ENCODE assay signal across 29 cellular contexts in genomic region chr13:112256716-112257497, GRCh38.
"Had no signal": no experiment of that assay in that cellular context is flagged by ENCODE, and none has a peak within 500 bp of the region (broad histone marks: within the 10 kb centered on the region; RNA-seq: fewer than 3 reads in every experiment).

No MANE protein-coding gene starts in this region.

- H3K4me3 Mint-ChIP-seq: activated B cell treated with CpG ODN at 0.5 μM for 24 hours; activated CD8-positive, alpha-beta T cell treated with anti-CD3 and anti-CD28 coated beads for 36 hours; activated naive CD4-positive, alpha-beta T cell treated with anti-CD3 and anti-CD28 coated beads, Interleukin-2, amount 50 U/mL, for 24 hours; activated naive CD8-positive, alpha-beta T cell treated with anti-CD3 and anti-CD28 coated beads, Interleukin-2, amount 10 ng/mL, durations not matched to agents 7 days and 5 days; activated T-cell treated with anti-CD3 and anti-CD28 coated beads, Interleukin-2, amount 50 U/mL, for 24 hours; T-helper 17 cell had no signal

- DNase-seq: activated B cell treated with CpG ODN at 0.5 μM for 24 hours; activated CD4-positive, alpha-beta T cell treated with anti-CD3 and anti-CD28 coated beads for 4 hours; activated CD4-positive, CD25-positive, alpha-beta regulatory T cell treated with anti-CD3 and anti-CD28 coated beads, Interleukin-2, amount 50 U/mL, for 72 hours; activated CD8-positive, alpha-beta T cell treated with anti-CD3 and anti-CD28 coated beads for 36 hours; activated gamma-delta T cell; activated naive CD4-positive, alpha-beta T cell treated with Interleukin-2 at 50 U/mL for 16 hours; activated naive CD8-positive, alpha-beta T cell treated with anti-CD3 and anti-CD28 coated beads, Interleukin-2, amount 10 ng/mL, durations not matched to agents 7 days and 5 days; activated T-cell treated with anti-CD3 and anti-CD28 coated beads, Interleukin-2, amount 50 U/mL, for 24 hours; amygdala; MM.1S; MV-4-11; NCI-H1092; NCI-H1436 treated with DMSO at 0.1 percent for 48 hours; NCI-H1694 treated with DMSO at 0.1 percent for 48 hours; NCI-H2029; NCI-H345; NCI-H524 treated with DMSO at 0.1 percent for 48 hours; SHP77 treated with DMSO at 0.1 percent for 48 hours; SK-N-SH; T-helper 17 cell; T-helper 9 cell had no signal

- H3K4me1 Mint-ChIP-seq: activated B cell treated with CpG ODN at 0.5 μM for 24 hours; activated naive CD4-positive, alpha-beta T cell treated with anti-CD3 and anti-CD28 coated beads, Interleukin-2, amount 50 U/mL, for 24 hours; activated naive CD8-positive, alpha-beta T cell treated with anti-CD3 and anti-CD28 coated beads, Interleukin-2, amount 10 ng/mL, durations not matched to agents 7 days and 5 days; T-helper 17 cell had no signal

- ATAC-seq: activated CD8-positive, alpha-beta T cell treated with anti-CD3 and anti-CD28 coated beads for 36 hours; Panc1; T-helper 17 cell had no signal

- H3K9me3 Mint-ChIP-seq: activated CD8-positive, alpha-beta T cell treated with anti-CD3 and anti-CD28 coated beads for 36 hours; activated naive CD4-positive, alpha-beta T cell treated with anti-CD3 and anti-CD28 coated beads, Interleukin-2, amount 50 U/mL, for 24 hours; activated naive CD8-positive, alpha-beta T cell treated with anti-CD3 and anti-CD28 coated beads, Interleukin-2, amount 10 ng/mL, durations not matched to agents 7 days and 5 days; activated T-cell treated with anti-CD3 and anti-CD28 coated beads, Interleukin-2, amount 50 U/mL, for 24 hours; activated T-helper 2 cell treated with anti-CD3 and anti-CD28 coated beads, Interferon-gamma antibody, Interleukin-2, Interleukin-4, amounts not matched to agents 10 μg/mL and 5 μg/mL and 100 μg/mL, durations not matched to agents 14 hours and 24 hours and 36 hours had no signal

- H3K4me3 ChIP-seq: ascending aorta, cardiac muscle cell, SJSA1 had no signal

- H3K36me3 Mint-ChIP-seq: activated naive CD4-positive, alpha-beta T cell treated with anti-CD3 and anti-CD28 coated beads, Interleukin-2, amount 50 U/mL, for 24 hours; activated naive CD8-positive, alpha-beta T cell treated with anti-CD3 and anti-CD28 coated beads, Interleukin-2, amount 10 ng/mL, durations not matched to agents 7 days and 5 days had no signal

- H3K4me1 ChIP-seq: ascending aorta, SJSA1 had no signal

- H3K36me3 ChIP-seq: ascending aorta, cardiac muscle cell, SJSA1 had no signal

- H3K27me3 Mint-ChIP-seq: activated naive CD8-positive, alpha-beta T cell treated with anti-CD3 and anti-CD28 coated beads, Interleukin-2, amount 10 ng/mL, durations not matched to agents 7 days and 5 days had no signal

- H3K27ac Mint-ChIP-seq: activated B cell treated with CpG ODN at 0.5 μM for 24 hours; activated CD8-positive, alpha-beta T cell treated with anti-CD3 and anti-CD28 coated beads for 36 hours; activated naive CD4-positive, alpha-beta T cell treated with anti-CD3 and anti-CD28 coated beads, Interleukin-2, amount 50 U/mL, for 24 hours; activated naive CD8-positive, alpha-beta T cell treated with anti-CD3 and anti-CD28 coated beads, Interleukin-2, amount 10 ng/mL, durations not matched to agents 7 days and 5 days; activated T-cell treated with anti-CD3 and anti-CD28 coated beads, Interleukin-2, amount 50 U/mL, for 24 hours; activated T-helper 2 cell treated with anti-CD3 and anti-CD28 coated beads, Interferon-gamma antibody, Interleukin-2, Interleukin-4, amounts not matched to agents 10 μg/mL and 5 μg/mL and 100 μg/mL, durations not matched to agents 14 hours and 24 hours and 36 hours; T-helper 17 cell had no signal

- H3K9me3 ChIP-seq: SJSA1, SK-N-SH had no signal

- H3K9ac ChIP-seq: KMS-11, SK-N-SH had no signal

- H3K27ac ChIP-seq: ascending aorta, cardiac muscle cell, KMS-11, SJSA1, VCaP had no signal
